8 cellular contexts compared by ENCODE assay signal in the genomic region with DNA sequence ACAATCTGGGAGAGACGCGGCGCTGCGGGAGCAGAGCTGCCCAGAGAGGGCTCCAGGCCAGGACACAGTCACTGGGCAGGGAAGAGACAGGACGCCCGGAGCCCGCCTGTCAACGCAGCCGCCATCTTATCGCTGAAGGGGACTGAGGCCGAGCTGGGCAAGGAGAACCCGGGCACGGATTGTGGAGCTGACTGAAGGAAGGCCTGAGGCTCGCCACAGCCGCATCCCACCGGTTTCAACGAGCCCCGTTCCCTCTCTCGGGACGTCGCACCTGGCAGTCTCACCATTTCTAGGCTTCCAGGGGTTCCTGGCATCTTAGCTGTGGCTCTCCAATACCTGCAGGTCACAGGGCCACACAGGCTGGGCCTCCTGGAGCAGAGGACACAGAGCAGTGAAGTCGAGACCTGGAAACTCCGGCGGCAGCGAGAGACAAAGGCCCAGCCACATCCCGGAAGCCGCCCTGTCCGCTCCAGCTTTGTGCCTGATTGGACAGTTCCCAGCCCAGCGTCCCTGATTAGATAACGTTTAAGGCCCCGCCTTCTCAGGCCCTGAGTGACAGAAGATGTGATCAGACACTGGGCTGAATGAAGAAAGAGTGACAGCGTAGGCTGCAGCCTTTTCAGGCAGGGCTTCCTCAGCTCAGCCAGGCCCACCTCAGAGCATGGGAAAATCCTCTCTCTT. TPM values are rescaled to one million over a fixed set of nuclear protein-coding genes. Genes with fewer than 3 reads are reported as not detected.
A peak's percentile ranks its signal among the peaks of the same experiment; 100 is the strongest.
DNase-seq lines count a peak whose midpoint lies in the region; ATAC-seq and TF ChIP-seq lines count a peak whose summit lies in the region.

ZNF91 (minus strand) TSS at position 431 of the 681 bp plus-strand sequence; CDS start at position 314, 117 bp downstream.

- no peaks in the 10 kb centered on the region for H3K4me1 ChIP-seq in HEK293 (ENCODE audit: control insufficient read depth, insufficient read depth, low read length)
- peaks cover 17% of the 10 kb centered on the region for H3K4me1 ChIP-seq in upper lobe of right lung

- no peaks in the 10 kb centered on the region for H3K27me3 ChIP-seq in upper lobe of right lung

- H3K9me3 ChIP-seq in HEK293 (ENCODE audit: control insufficient read depth, insufficient read depth, low read depth, low read length) (no peaks in the 10 kb centered on the region), upper lobe of right lung (no peaks in the 10 kb centered on the region)

- TF ChIP-seq POLR2A in NB4 (IDR thresholded peaks at IDR 0.05; ENCODE audit: extremely low read depth, insufficient read length): peak; percentile 93

- peak within 1 kb of the TSS; percentile 99 for H3K4me3 ChIP-seq in HEK293 (ENCODE audit: low read depth, low read length)
- H3K4me3 ChIP-seq in NB4 (ENCODE audit: low read depth, low read length): peak within 1 kb of the TSS; percentile 98
- H3K4me3 ChIP-seq in upper lobe of right lung: peak within 1 kb of the TSS; percentile 89

- intact Hi-C loops in left cardiac atrium (cut with DNase I): no loop called here
- intact Hi-C loops in posterior vena cava (cut with DNase I): no loop called here
- intact Hi-C loops in upper lobe of right lung (cut with DNase I): no loop called here

- H3K36me3 ChIP-seq in HEK293 (ENCODE audit: control insufficient read depth in 2 of 2, insufficient read depth in 1 of 2, low read length in 2 of 2) (peaks cover 0 to 7% of the 10 kb centered on the region in 2 experiments; a peak in 2 of 3 replicates), upper lobe of right lung (no peaks in the 10 kb centered on the region)

- CTCF ChIA-PET in HEK293 (lab: Yijun Ruan, JAX): interaction anchor here (0.5 kb wide), 1 partner anchor 68 kb away, joined by 5 read pairs; no protein-coding TSS in a partner anchor

- H3K27ac ChIP-seq in HEK293 (ENCODE audit: extremely low read depth, low read depth, low read length) (peak within 1 kb of the TSS; percentile 38), upper lobe of right lung (peak within 1 kb of the TSS; percentile 98)

- TF ChIP-seq CTCF in HEK293 (tag by site-specific recombination; IDR thresholded peaks at IDR 0.05) (no peak), NB4 (IDR thresholded peaks at IDR 0.05; ENCODE audit: low read depth, low read length) (no peak), upper lobe of right lung (IDR thresholded peaks at IDR 0.05) (no peak)

- DNase-seq in GM04503 (ENCODE audit: low read depth): peak; percentile 89
- DNase-seq in NB4 (ENCODE audit: low read depth): peak; percentile 98
- peak; percentile 77 to 94 (median 88) for DNase-seq in T-helper 1 cell
- peak; percentile 97 for DNase-seq in amniotic epithelial cell (ENCODE audit: low read depth)
- DNase-seq in left cardiac atrium: peak; percentile 98
- DNase-seq in posterior vena cava (ENCODE audit: low spot score): peak; percentile 98
- peak; percentile 95 for DNase-seq in upper lobe of right lung

- ATAC-seq in left cardiac atrium: peak; percentile 99
- peak; percentile 99 for ATAC-seq in upper lobe of right lung

- POLR2A ChIA-PET in HEK293 (lab: Yijun Ruan, JAX): interaction anchor here (0.6 to 2.3 kb wide), 10 partner anchors 14 to 761 kb away, joined by 3 to 14 read pairs (median 5); partner anchors contain the start of genes ZNF492, ZNF675, ZNF681 and ZNF724

TF ChIP-seq in HEK293, 187 proteins besides CTCF, POLR2A, EP300 and RAD21 (continues in another document):
- TF ChIP-seq KLF16 (tag by site-specific recombination; IDR thresholded peaks at IDR 0.05) (no peak), ZNF677 (tag by site-specific recombination; IDR thresholded peaks at IDR 0.05) (no peak), ZNF530 (tag by site-specific recombination; IDR thresholded peaks at IDR 0.05; ENCODE audit: low read depth) (no peak), ZBTB20 (tag by site-specific recombination; IDR thresholded peaks at IDR 0.05) (peak; percentile 45; the same call in 1 of the 2 replicates), ZNF558 (tag by site-specific recombination; IDR thresholded peaks at IDR 0.05) (no peak), SP3 (tag by site-specific recombination; IDR thresholded peaks at IDR 0.05) (peak; percentile 61), REPIN1 (tag by site-specific recombination; IDR thresholded peaks at IDR 0.05; ENCODE audit: low read depth) (no peak), ZNF596 (tag by site-specific recombination; IDR thresholded peaks at IDR 0.05) (no peak), ZNF202 (tag by site-specific recombination; IDR thresholded peaks at IDR 0.05; ENCODE audit: borderline replicate concordance) (no peak), ZNF354C (tag by site-specific recombination; IDR thresholded peaks at IDR 0.05; ENCODE audit: borderline replicate concordance, low read depth) (no peak), ZNF335 (tag by site-specific recombination; conservative IDR thresholded peaks at IDR 0.05) (peak; percentile 78), ZXDB (tag by site-specific recombination; IDR thresholded peaks at IDR 0.05) (0 out of 2 replicates have a peak, but pooled peaks have one; percentile 29), YY1 (tag by site-specific recombination; IDR thresholded peaks at IDR 0.05) (peak; percentile 62; the same call in 1 of the 2 replicates), ZBTB8A (tag by site-specific recombination; IDR thresholded peaks at IDR 0.05) (0 out of 2 replicates have a peak, but pooled peaks have one; percentile 19), KLF9 (tag by site-specific recombination; IDR thresholded peaks at IDR 0.05; ENCODE audit: low read depth) (no peak), ZNF623 (tag by site-specific recombination; IDR thresholded peaks at IDR 0.05) (no peak), MYNN (tag by site-specific recombination; IDR thresholded peaks at IDR 0.05; ENCODE audit: borderline replicate concordance) (no peak), SCRT1 (tag by site-specific recombination; IDR thresholded peaks at IDR 0.05; ENCODE audit: borderline replicate concordance) (no peak)
- TF ChIP-seq, protein P1, sequence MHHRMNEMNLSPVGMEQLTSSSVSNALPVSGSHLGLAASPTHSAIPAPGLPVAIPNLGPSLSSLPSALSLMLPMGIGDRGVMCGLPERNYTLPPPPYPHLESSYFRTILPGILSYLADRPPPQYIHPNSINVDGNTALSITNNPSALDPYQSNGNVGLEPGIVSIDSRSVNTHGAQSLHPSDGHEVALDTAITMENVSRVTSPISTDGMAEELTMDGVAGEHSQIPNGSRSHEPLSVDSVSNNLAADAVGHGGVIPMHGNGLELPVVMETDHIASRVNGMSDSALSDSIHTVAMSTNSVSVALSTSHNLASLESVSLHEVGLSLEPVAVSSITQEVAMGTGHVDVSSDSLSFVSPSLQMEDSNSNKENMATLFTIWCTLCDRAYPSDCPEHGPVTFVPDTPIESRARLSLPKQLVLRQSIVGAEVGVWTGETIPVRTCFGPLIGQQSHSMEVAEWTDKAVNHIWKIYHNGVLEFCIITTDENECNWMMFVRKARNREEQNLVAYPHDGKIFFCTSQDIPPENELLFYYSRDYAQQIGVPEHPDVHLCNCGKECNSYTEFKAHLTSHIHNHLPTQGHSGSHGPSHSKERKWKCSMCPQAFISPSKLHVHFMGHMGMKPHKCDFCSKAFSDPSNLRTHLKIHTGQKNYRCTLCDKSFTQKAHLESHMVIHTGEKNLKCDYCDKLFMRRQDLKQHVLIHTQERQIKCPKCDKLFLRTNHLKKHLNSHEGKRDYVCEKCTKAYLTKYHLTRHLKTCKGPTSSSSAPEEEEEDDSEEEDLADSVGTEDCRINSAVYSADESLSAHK (tag by site-specific recombination; IDR thresholded peaks at IDR 0.05): 0 out of 2 replicates have a peak, but pooled peaks have one; percentile 32
- TF ChIP-seq, protein P2, sequence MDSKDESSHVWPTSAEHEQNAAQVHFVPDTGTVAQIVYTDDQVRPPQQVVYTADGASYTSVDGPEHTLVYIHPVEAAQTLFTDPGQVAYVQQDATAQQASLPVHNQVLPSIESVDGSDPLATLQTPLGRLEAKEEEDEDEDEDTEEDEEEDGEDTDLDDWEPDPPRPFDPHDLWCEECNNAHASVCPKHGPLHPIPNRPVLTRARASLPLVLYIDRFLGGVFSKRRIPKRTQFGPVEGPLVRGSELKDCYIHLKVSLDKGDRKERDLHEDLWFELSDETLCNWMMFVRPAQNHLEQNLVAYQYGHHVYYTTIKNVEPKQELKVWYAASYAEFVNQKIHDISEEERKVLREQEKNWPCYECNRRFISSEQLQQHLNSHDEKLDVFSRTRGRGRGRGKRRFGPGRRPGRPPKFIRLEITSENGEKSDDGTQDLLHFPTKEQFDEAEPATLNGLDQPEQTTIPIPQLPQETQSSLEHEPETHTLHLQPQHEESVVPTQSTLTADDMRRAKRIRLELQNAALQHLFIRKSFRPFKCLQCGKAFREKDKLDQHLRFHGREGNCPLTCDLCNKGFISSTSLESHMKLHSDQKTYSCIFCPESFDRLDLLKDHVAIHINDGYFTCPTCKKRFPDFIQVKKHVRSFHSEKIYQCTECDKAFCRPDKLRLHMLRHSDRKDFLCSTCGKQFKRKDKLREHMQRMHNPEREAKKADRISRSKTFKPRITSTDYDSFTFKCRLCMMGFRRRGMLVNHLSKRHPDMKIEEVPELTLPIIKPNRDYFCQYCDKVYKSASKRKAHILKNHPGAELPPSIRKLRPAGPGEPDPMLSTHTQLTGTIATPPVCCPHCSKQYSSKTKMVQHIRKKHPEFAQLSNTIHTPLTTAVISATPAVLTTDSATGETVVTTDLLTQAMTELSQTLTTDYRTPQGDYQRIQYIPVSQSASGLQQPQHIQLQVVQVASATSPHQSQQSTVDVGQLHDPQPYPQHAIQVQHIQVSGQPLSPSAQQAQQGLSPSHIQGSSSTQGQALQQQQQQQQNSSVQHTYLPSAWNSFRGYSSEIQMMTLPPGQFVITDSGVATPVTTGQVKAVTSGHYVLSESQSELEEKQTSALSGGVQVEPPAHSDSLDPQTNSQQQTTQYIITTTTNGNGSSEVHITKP (tag by site-specific recombination; IDR thresholded peaks at IDR 0.05): no peak

RNA-seq across cellular contexts. Expression of gene ZNF91, which starts in this region (rescaled TPM):
- 100 to 1,000 TPM; 106 to 110 TPM for total RNA-seq in left cardiac atrium
- 10 to 100 TPM; 43.0 to 48.0 TPM for total RNA-seq in posterior vena cava
- 49.7 TPM for total RNA-seq in upper lobe of right lung

Comparison
In these comparisons a context has a peak if more than half of its experiments do, and no peak if none do; other contexts are left out.
1. Peak in every context shown above with its lines: DNase-seq, ATAC-seq, H3K4me3 ChIP-seq and H3K27ac ChIP-seq.